8 cellular contexts compared by ENCODE assay signal in the genomic region with DNA sequence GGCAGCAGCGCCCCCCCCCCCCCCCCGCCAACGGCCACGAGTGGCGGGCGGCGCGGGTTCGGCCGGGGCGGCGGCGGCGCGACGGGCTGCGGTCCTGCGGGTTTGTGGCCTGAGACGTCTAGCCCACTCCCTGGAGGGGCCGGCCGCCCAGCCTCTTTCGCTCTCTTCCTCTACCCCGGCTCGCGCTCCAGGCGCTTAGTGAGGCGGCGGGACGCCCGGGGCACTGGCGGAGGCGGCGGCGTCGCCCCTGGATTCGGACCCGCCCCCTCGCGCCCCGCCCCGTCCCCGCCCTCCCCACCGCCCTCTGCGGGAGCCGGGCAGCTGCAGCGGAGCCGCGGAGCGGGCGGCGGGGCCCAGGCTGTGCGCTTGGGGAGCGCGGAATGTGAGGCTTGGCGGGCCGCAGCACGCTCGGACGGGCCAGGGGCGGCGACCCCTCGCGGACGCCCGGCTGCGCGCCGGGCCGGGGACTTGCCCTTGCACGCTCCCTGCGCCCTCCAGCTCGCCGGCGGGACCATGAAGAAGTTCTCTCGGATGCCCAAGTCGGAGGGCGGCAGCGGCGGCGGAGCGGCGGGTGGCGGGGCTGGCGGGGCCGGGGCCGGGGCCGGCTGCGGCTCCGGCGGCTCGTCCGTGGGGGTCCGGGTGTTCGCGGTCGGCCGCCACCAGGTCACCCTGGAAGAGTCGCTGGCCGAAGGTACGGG. TPM values are rescaled to one million over a fixed set of nuclear protein-coding genes. Genes with fewer than 3 reads are reported as not detected.
A peak's percentile ranks its signal among the peaks of the same experiment; 100 is the strongest.
DNase-seq lines count a peak whose midpoint lies in the region; ATAC-seq, FAIRE-seq and TF ChIP-seq lines count a peak whose summit lies in the region.

A gene (plus strand): TSS at position 320 of the 698 bp plus-strand sequence. CDS start 194 bp downstream, at position 514.

- peak within 1 kb of the TSS; percentile 95 for H3K27ac ChIP-seq in WERI-Rb-1

- no peak for FAIRE-seq in bronchial epithelial cell (lab: Jason Lieb, UNC)

- peak; percentile 78 for ATAC-seq in HG02588 (IDR thresholded peaks at IDR 0.05; ENCODE audit: unreplicated experiment)

- H3K9me3 Mint-ChIP-seq in immature natural killer cell = no peaks in the 10 kb centered on the region

- H3K4me3 ChIP-seq in WERI-Rb-1 (ENCODE audit: low read depth, low read length) (peak within 1 kb of the TSS; percentile 87), bronchial epithelial cell (ENCODE audit: low read depth, low read length) (peak within 1 kb of the TSS; percentile 96)

- no peaks in the 10 kb centered on the region for H3K27me3 ChIP-seq in WERI-Rb-1 (ENCODE audit: insufficient read depth, low read depth, severe bottlenecking)
- H3K27me3 ChIP-seq in bronchial epithelial cell (ENCODE audit: control insufficient read depth, insufficient read depth, low read length) = no peaks in the 10 kb centered on the region

- H3K4me3 Mint-ChIP-seq in immature natural killer cell = peak within 1 kb of the TSS; percentile 92 to 97 (median 94)

- peaks cover 18 to 23% of the 10 kb centered on the region in 2 donors for H3K4me1 Mint-ChIP-seq in immature natural killer cell

- DNase-seq in NCI-H2107 (lab: John Stamatoyannopoulos, UW) (peak; percentile 14), NCI-H2107 treated with DMSO at 0.1 percent for 48 hours (lab: John Stamatoyannopoulos, UW; ENCODE audit: unreplicated experiment) (no peak), NCI-H1105 treated with DMSO at 0.1 percent for 48 hours (lab: John Stamatoyannopoulos, UW) (peak; percentile 51), WERI-Rb-1 (peak; percentile 80), bronchial epithelial cell (ENCODE audit: low read depth) (peak; percentile 33), immature natural killer cell (peak in 2 of 3 donors; percentile 84)
- peak; percentile 56 to 69 for DNase-seq in stimulated activated CD4-positive, alpha-beta T cell treated with anti-CD3 and anti-CD28 coated beads, Interleukin-12 subunit alpha, Interleukin-12 subunit beta, amount 100 ng/mL, for 24 hours (ENCODE audit: low read depth in 2 of 2)

- H3K27ac Mint-ChIP-seq in immature natural killer cell = peak within 1 kb of the TSS; percentile 90 to 97 (median 96)

- H3K9me3 ChIP-seq in WERI-Rb-1 (ENCODE audit: severe bottlenecking) = no peaks in the 10 kb centered on the region

- peaks cover 10 to 19% (median 12%) of the 10 kb centered on the region in 3 donors for H3K27me3 Mint-ChIP-seq in immature natural killer cell (ENCODE audit: low read depth in 3 of 3)

- H3K36me3 ChIP-seq in WERI-Rb-1 (no peaks in the 10 kb centered on the region), bronchial epithelial cell (ENCODE audit: control insufficient read depth, insufficient read depth, low read length) (no peaks in the 10 kb centered on the region)

- peak; percentile 21; the same call in 1 of the 2 replicates for TF ChIP-seq CTCF in WERI-Rb-1 (IDR thresholded peaks at IDR 0.05; ENCODE audit: low read depth, low read length)
- no peak for TF ChIP-seq CTCF in bronchial epithelial cell (IDR thresholded peaks at IDR 0.05; ENCODE audit: insufficient read depth, low read length, severe bottlenecking)

- H3K36me3 Mint-ChIP-seq in immature natural killer cell = no peaks in the 10 kb centered on the region

RNA-seq across cellular contexts. Expression of the gene that starts here (rescaled TPM):
- 41.3 and 43.1 TPM in 2 replicates for total RNA-seq in bronchial epithelial cell
- 1 to 10 TPM in 2 of 3 donors, under 1 TPM in 1; 0.93 to 3.0 (median 1.3) TPM for polyA plus RNA-seq in immature natural killer cell
